In genomic region chr2:198000417-198000816, GRCh38 we compare ENCODE assay signal across 14 cellular contexts.
DNase-seq lines count a peak whose midpoint lies in the region; ATAC-seq lines count a peak whose summit lies in the region.
"Had no signal": no experiment of that assay in that cellular context is flagged by ENCODE, and none has a peak within 500 bp of the region (broad histone marks: within the 10 kb centered on the region; RNA-seq: fewer than 3 reads in every experiment).

No MANE protein-coding gene starts in this region.

- H3K9me3 ChIP-seq in CD4-positive, CD25-positive, alpha-beta regulatory T cell (ENCODE audit: control insufficient read depth in 2 of 2, low read length in 2 of 2), result no peaks in the 10 kb centered on the region
- H3K9me3 ChIP-seq: BE2C, Caco-2 had no signal

- DNase-seq in activated CD4-positive, alpha-beta T cell treated with anti-CD3 and anti-CD28 coated beads, Interleukin-2, amount 10 ng/mL, durations not matched to agents 24 days and 14 days, result peak; percentile 10
- no peak for DNase-seq in activated CD4-positive, alpha-beta T cell treated with anti-CD3 and anti-CD28 coated beads, Interleukin-2, amount 10 ng/mL, durations not matched to agents 7 days and 5 days
- DNase-seq in activated T-cell treated with anti-CD3 and anti-CD28 coated beads, Interleukin-2, amount 50 U/mL, for 72 hours, result no peak
- DNase-seq in activated T-cell treated with anti-CD3 and anti-CD28 coated beads, Interleukin-2, amount 50 U/mL, for 48 hours, result no peak
- no peak for DNase-seq in CD4-positive, CD25-positive, alpha-beta regulatory T cell
- no peak for DNase-seq in stimulated activated effector memory CD8-positive, alpha-beta T cell treated with anti-CD3 and anti-CD28 coated beads, Interleukin-12 subunit alpha, Interleukin-12 subunit beta, amount 100 ng/mL, for 72 hours (ENCODE audit: low spot score in 2 of 2)
- DNase-seq in AG20443 (ENCODE audit: low spot score), result no peak
- DNase-seq: BE2C; C1 segment of cervical spinal cord; Caco-2; CD4-positive, alpha-beta T cell; HCEC 1CT had no signal

- peak; percentile 52 to 56 for ATAC-seq in activated T-cell treated with anti-CD3 and anti-CD28 coated beads, Interleukin-2, amount 50 U/mL, for 72 hours (replicated peaks in 1 of 2)
- no peak for ATAC-seq in CD4-positive, CD25-positive, alpha-beta regulatory T cell (ENCODE audit: low read depth in 2 of 2)
- peak; percentile 59 for ATAC-seq in stimulated activated effector memory CD8-positive, alpha-beta T cell treated with anti-CD3 and anti-CD28 coated beads, Interleukin-12 subunit alpha, Interleukin-12 subunit beta, amount 100 ng/mL, for 72 hours
- ATAC-seq in GM21786 (IDR thresholded peaks at IDR 0.05; ENCODE audit: unreplicated experiment), result no peak
- ATAC-seq: GM23338 had no signal

- POLR2A ChIA-PET in activated CD4-positive, alpha-beta T cell treated with anti-CD3 and anti-CD28 coated beads, Interleukin-2, amount 10 ng/mL, durations not matched to agents 7 days and 5 days (lab: Charles Lee), result no interaction called here

- H3K36me3 Mint-ChIP-seq in activated CD4-positive, alpha-beta T cell treated with anti-CD3 and anti-CD28 coated beads, Interleukin-2, amount 10 ng/mL, durations not matched to agents 24 days and 14 days (ENCODE audit: low read depth), result peaks cover 2% of the 10 kb centered on the region
- peaks cover under 1% of the 10 kb centered on the region for H3K36me3 Mint-ChIP-seq in activated CD4-positive, alpha-beta T cell treated with anti-CD3 and anti-CD28 coated beads, Interleukin-2, amount 10 ng/mL, durations not matched to agents 7 days and 5 days (ENCODE audit: low read depth)
- H3K36me3 Mint-ChIP-seq in activated T-cell treated with anti-CD3 and anti-CD28 coated beads, Interleukin-2, amount 50 U/mL, for 72 hours (ENCODE audit: insufficient read depth in 2 of 2), result peaks cover 0 to 1% of the 10 kb centered on the region in 2 donors
- peaks cover 23% of the 10 kb centered on the region for H3K36me3 Mint-ChIP-seq in CD4-positive, CD25-positive, alpha-beta regulatory T cell
- no peaks in the 10 kb centered on the region for H3K36me3 Mint-ChIP-seq in stimulated activated effector memory CD8-positive, alpha-beta T cell treated with anti-CD3 and anti-CD28 coated beads, Interleukin-12 subunit alpha, Interleukin-12 subunit beta, amount 100 ng/mL, for 72 hours

- H3K9me3 Mint-ChIP-seq in activated CD4-positive, alpha-beta T cell treated with anti-CD3 and anti-CD28 coated beads, Interleukin-2, amount 10 ng/mL, durations not matched to agents 24 days and 14 days, result peaks cover 3% of the 10 kb centered on the region
- peaks cover 4% of the 10 kb centered on the region for H3K9me3 Mint-ChIP-seq in activated CD4-positive, alpha-beta T cell treated with anti-CD3 and anti-CD28 coated beads, Interleukin-2, amount 10 ng/mL, durations not matched to agents 7 days and 5 days
- no peaks in the 10 kb centered on the region for H3K9me3 Mint-ChIP-seq in activated T-cell treated with anti-CD3 and anti-CD28 coated beads, Interleukin-2, amount 50 U/mL, for 72 hours
- H3K9me3 Mint-ChIP-seq in CD4-positive, CD25-positive, alpha-beta regulatory T cell, result peaks cover 0 to 8% (median 2%) of the 10 kb centered on the region in 7 donors
- H3K9me3 Mint-ChIP-seq in stimulated activated effector memory CD8-positive, alpha-beta T cell treated with anti-CD3 and anti-CD28 coated beads, Interleukin-12 subunit alpha, Interleukin-12 subunit beta, amount 100 ng/mL, for 72 hours, result no peaks in the 10 kb centered on the region
- H3K9me3 Mint-ChIP-seq: GM23338 had no signal

- peaks cover 18% of the 10 kb centered on the region for H3K4me1 Mint-ChIP-seq in activated CD4-positive, alpha-beta T cell treated with anti-CD3 and anti-CD28 coated beads, Interleukin-2, amount 10 ng/mL, durations not matched to agents 24 days and 14 days
- peaks cover 25% of the 10 kb centered on the region for H3K4me1 Mint-ChIP-seq in activated CD4-positive, alpha-beta T cell treated with anti-CD3 and anti-CD28 coated beads, Interleukin-2, amount 10 ng/mL, durations not matched to agents 7 days and 5 days
- H3K4me1 Mint-ChIP-seq in activated T-cell treated with anti-CD3 and anti-CD28 coated beads, Interleukin-2, amount 50 U/mL, for 72 hours (ENCODE audit: low read depth), result peaks cover 71% of the 10 kb centered on the region
- H3K4me1 Mint-ChIP-seq in CD4-positive, CD25-positive, alpha-beta regulatory T cell, result peaks cover 59 to 92% (median 76%) of the 10 kb centered on the region in 4 donors
- H3K4me1 Mint-ChIP-seq in stimulated activated effector memory CD8-positive, alpha-beta T cell treated with anti-CD3 and anti-CD28 coated beads, Interleukin-12 subunit alpha, Interleukin-12 subunit beta, amount 100 ng/mL, for 72 hours, result peaks cover 14% of the 10 kb centered on the region
- H3K4me1 Mint-ChIP-seq: GM23338 had no signal

- H3K36me3 ChIP-seq in CD4-positive, CD25-positive, alpha-beta regulatory T cell (ENCODE audit: control insufficient read depth, insufficient read depth, low read length), result peaks cover 2% of the 10 kb centered on the region
- H3K36me3 ChIP-seq: BE2C had no signal

- H3K27me3 ChIP-seq in CD4-positive, CD25-positive, alpha-beta regulatory T cell (ENCODE audit: control insufficient read depth, insufficient read depth, low read length), result no peaks in the 10 kb centered on the region
- H3K27me3 ChIP-seq: BE2C had no signal

- no peak overlapping the region for H3K4me3 Mint-ChIP-seq in activated CD4-positive, alpha-beta T cell treated with anti-CD3 and anti-CD28 coated beads, Interleukin-2, amount 10 ng/mL, durations not matched to agents 24 days and 14 days
- H3K4me3 Mint-ChIP-seq in activated CD4-positive, alpha-beta T cell treated with anti-CD3 and anti-CD28 coated beads, Interleukin-2, amount 10 ng/mL, durations not matched to agents 7 days and 5 days, result no peak overlapping the region
- no peak overlapping the region for H3K4me3 Mint-ChIP-seq in activated T-cell treated with anti-CD3 and anti-CD28 coated beads, Interleukin-2, amount 50 U/mL, for 72 hours
- H3K4me3 Mint-ChIP-seq in CD4-positive, CD25-positive, alpha-beta regulatory T cell, result peak overlapping the region in 1 of 4 donors; percentile 8
- no peak overlapping the region for H3K4me3 Mint-ChIP-seq in stimulated activated effector memory CD8-positive, alpha-beta T cell treated with anti-CD3 and anti-CD28 coated beads, Interleukin-12 subunit alpha, Interleukin-12 subunit beta, amount 100 ng/mL, for 72 hours
- H3K4me3 Mint-ChIP-seq: CD4-positive, alpha-beta T cell; GM23338 had no signal

- H3K27ac Mint-ChIP-seq in activated CD4-positive, alpha-beta T cell treated with anti-CD3 and anti-CD28 coated beads, Interleukin-2, amount 10 ng/mL, durations not matched to agents 24 days and 14 days, result no peak overlapping the region
- H3K27ac Mint-ChIP-seq in activated CD4-positive, alpha-beta T cell treated with anti-CD3 and anti-CD28 coated beads, Interleukin-2, amount 10 ng/mL, durations not matched to agents 7 days and 5 days, result no peak overlapping the region
- peak overlapping the region; percentile 7 for H3K27ac Mint-ChIP-seq in activated T-cell treated with anti-CD3 and anti-CD28 coated beads, Interleukin-2, amount 50 U/mL, for 72 hours
- H3K27ac Mint-ChIP-seq in CD4-positive, CD25-positive, alpha-beta regulatory T cell, result peak overlapping the region; percentile 18 to 96 (median 47)
- no peak overlapping the region for H3K27ac Mint-ChIP-seq in stimulated activated effector memory CD8-positive, alpha-beta T cell treated with anti-CD3 and anti-CD28 coated beads, Interleukin-12 subunit alpha, Interleukin-12 subunit beta, amount 100 ng/mL, for 72 hours
- H3K27ac Mint-ChIP-seq: CD4-positive, alpha-beta T cell; GM23338 had no signal

- intact Hi-C loops in activated CD4-positive, alpha-beta T cell treated with anti-CD3 and anti-CD28 coated beads, Interleukin-2, amount 10 ng/mL, durations not matched to agents 24 days and 14 days (cut with micrococcal nuclease), result loop anchor here (10.0 kb wide), 1 partner anchor 296 kb away; the partner anchor contains the start of gene MARS2

- CTCF ChIA-PET in activated CD4-positive, alpha-beta T cell treated with anti-CD3 and anti-CD28 coated beads, Interleukin-2, amount 10 ng/mL, durations not matched to agents 7 days and 5 days (lab: Charles Lee), result no interaction called here

- H3K4me1 ChIP-seq in CD4-positive, CD25-positive, alpha-beta regulatory T cell (ENCODE audit: control insufficient read depth, insufficient read depth, low read length, poor library complexity, severe bottlenecking), result peaks cover 57% of the 10 kb centered on the region
- H3K4me1 ChIP-seq: BE2C, Caco-2 had no signal

- no peaks in the 10 kb centered on the region for H3K27me3 Mint-ChIP-seq in activated CD4-positive, alpha-beta T cell treated with anti-CD3 and anti-CD28 coated beads, Interleukin-2, amount 10 ng/mL, durations not matched to agents 24 days and 14 days
- no peaks in the 10 kb centered on the region for H3K27me3 Mint-ChIP-seq in activated CD4-positive, alpha-beta T cell treated with anti-CD3 and anti-CD28 coated beads, Interleukin-2, amount 10 ng/mL, durations not matched to agents 7 days and 5 days
- H3K27me3 Mint-ChIP-seq in activated T-cell treated with anti-CD3 and anti-CD28 coated beads, Interleukin-2, amount 50 U/mL, for 72 hours (ENCODE audit: low read depth), result no peaks in the 10 kb centered on the region
- no peaks in the 10 kb centered on the region for H3K27me3 Mint-ChIP-seq in CD4-positive, CD25-positive, alpha-beta regulatory T cell
- H3K27me3 Mint-ChIP-seq: CD4-positive, alpha-beta T cell had no signal

- no peak overlapping the region for H3K27ac ChIP-seq in CD4-positive, CD25-positive, alpha-beta regulatory T cell (ENCODE audit: insufficient read depth, low read length, poor library complexity, severe bottlenecking)

- no peak overlapping the region for H3K4me3 ChIP-seq in CD4-positive, CD25-positive, alpha-beta regulatory T cell (ENCODE audit: low read depth, low read length)
- H3K4me3 ChIP-seq: GM23338 had no signal

Comparison
In these comparisons a context has a peak if more than half of its experiments do, and no peak if none do; other contexts are left out.
1. H3K27ac Mint-ChIP-seq: peak in activated T-cell treated with anti-CD3 and anti-CD28 coated beads, Interleukin-2, amount 50 U/mL, for 72 hours (single experiment) and CD4-positive, CD25-positive, alpha-beta regulatory T cell (3 of 3); none in activated CD4-positive, alpha-beta T cell treated with anti-CD3 and anti-CD28 coated beads, Interleukin-2, amount 10 ng/mL, durations not matched to agents 24 days and 14 days (single experiment), activated CD4-positive, alpha-beta T cell treated with anti-CD3 and anti-CD28 coated beads, Interleukin-2, amount 10 ng/mL, durations not matched to agents 7 days and 5 days (single experiment) and stimulated activated effector memory CD8-positive, alpha-beta T cell treated with anti-CD3 and anti-CD28 coated beads, Interleukin-12 subunit alpha, Interleukin-12 subunit beta, amount 100 ng/mL, for 72 hours (single experiment).
2. ATAC-seq: peak in activated T-cell treated with anti-CD3 and anti-CD28 coated beads, Interleukin-2, amount 50 U/mL, for 72 hours (2 of 2) and stimulated activated effector memory CD8-positive, alpha-beta T cell treated with anti-CD3 and anti-CD28 coated beads, Interleukin-12 subunit alpha, Interleukin-12 subunit beta, amount 100 ng/mL, for 72 hours (single experiment); none in CD4-positive, CD25-positive, alpha-beta regulatory T cell (0 of 2) and GM21786 (single experiment).